2 cellular contexts compared by ENCODE assay signal in genomic region chr3:41216993-41217392, GRCh38.
TF ChIP-seq lines count a peak whose summit lies in the region.

No MANE protein-coding gene starts in this region.

TF ChIP-seq in HEK293, 187 proteins besides CTCF, POLR2A, EP300 and RAD21:
- TF ChIP-seq ZNF600 (tag by site-specific recombination; IDR thresholded peaks at IDR 0.05), result peak; percentile 41; the same call in 1 of the 2 replicates
- no peak for TF ChIP-seq ZNF311 (tag by site-specific recombination; IDR thresholded peaks at IDR 0.05; ENCODE audit: borderline replicate concordance)

TF ChIP-seq in K562, 482 proteins besides CTCF, POLR2A, EP300 and RAD21 (continued from another document):
- TF ChIP-seq MYC (IDR thresholded peaks at IDR 0.05; ENCODE audit: low read depth, low read length) (no peak), MYC (CRISPR knock-in tag; IDR thresholded peaks at IDR 0.05; ENCODE audit: borderline replicate concordance, low read depth) (no peak), ZFPM2 (CRISPR knock-in tag; IDR thresholded peaks at IDR 0.05) (no peak), SMARCA5 (IDR thresholded peaks at IDR 0.05) (no peak), ZNF507 (tag; conservative IDR thresholded peaks at IDR 0.05) (no peak), NCOR1 (IDR thresholded peaks at IDR 0.05) (no peak), ZNF655 (CRISPR knock-in tag; IDR thresholded peaks at IDR 0.05) (no peak), NR2C1 (IDR thresholded peaks at IDR 0.05) (no peak), NR2C1 (tag; IDR thresholded peaks at IDR 0.05) (no peak), NFE2 (IDR thresholded peaks at IDR 0.05; ENCODE audit: low read depth) (no peak), TEAD1 (CRISPR knock-in tag; IDR thresholded peaks at IDR 0.05) (no peak), TFAM (CRISPR knock-in tag; conservative IDR thresholded peaks at IDR 0.05) (no peak), HBP1 (CRISPR knock-in tag; IDR thresholded peaks at IDR 0.05) (no peak), MLLT1 (IDR thresholded peaks at IDR 0.05) (no peak), ZNF280A (IDR thresholded peaks at IDR 0.05; ENCODE audit: low read depth, partially characterized antibody) (no peak), ATF2 (CRISPR knock-in tag; IDR thresholded peaks at IDR 0.05) (no peak), FIP1L1 (IDR thresholded peaks at IDR 0.05; ENCODE audit: low read depth, low read length, poor library complexity, severe bottlenecking) (no peak), ZNF184 (CRISPR knock-in tag; IDR thresholded peaks at IDR 0.05) (no peak), ZBTB43 (CRISPR knock-in tag; IDR thresholded peaks at IDR 0.05) (no peak)
